In genomic region chr18:5456577-5457466, GRCh38 we compare ENCODE assay signal across 8 cellular contexts.
DNase-seq lines count a peak whose midpoint lies in the region; ATAC-seq and TF ChIP-seq lines count a peak whose summit lies in the region.

No MANE protein-coding gene starts in this region.

- TF ChIP-seq RAD21 in IMR-90 (IDR thresholded peaks at IDR 0.05; ENCODE audit: low read length), result peak; percentile 42

- no peaks in the 10 kb centered on the region for H3K36me3 ChIP-seq in IMR-90 (ENCODE audit: control insufficient read depth, insufficient read depth, low read length)

- H3K56ac ChIP-seq in IMR-90 (ENCODE audit: extremely low read depth, insufficient read depth, low read length), result no peak overlapping the region

- ATAC-seq in Right ventricle myocardium inferior (peak; percentile 86), IMR-90 (ENCODE audit: low read depth) (peak; percentile 89), HG03460 (IDR thresholded peaks at IDR 0.05; ENCODE audit: unreplicated experiment) (no peak), GM18873 (IDR thresholded peaks at IDR 0.05; ENCODE audit: low FRiP score, unreplicated experiment) (no peak)
- ATAC-seq in stimulated activated naive CD8-positive, alpha-beta T cell treated with anti-CD3 and anti-CD28 coated beads, Interleukin-15, Interleukin-2, amounts not matched to agents 100 U/mL and 50 U/mL, for 24 hours, result peak; percentile 32

- peak overlapping the region; percentile 83 for H2BK120ac ChIP-seq in IMR-90 (ENCODE audit: low read depth, low read length)

- H4K8ac ChIP-seq in IMR-90 (ENCODE audit: low read depth in 2 of 2, low read length in 2 of 2), result peak overlapping the region; percentile 86

- H3K14ac ChIP-seq in IMR-90 (replicated peaks; ENCODE audit: low read depth, low read length), result peak overlapping the region; percentile 83; the same call in 1 of the 2 replicates

- H3K4ac ChIP-seq in IMR-90 (ENCODE audit: low read depth, low read length), result peak overlapping the region; percentile 93

- peak overlapping the region; percentile 51 for H3K18ac ChIP-seq in IMR-90 (ENCODE audit: low read depth, low read length)

- POLR2A ChIA-PET in IMR-90 (lab: Charles Lee; ENCODE audit: unreplicated experiment), result no interaction called here

- peak overlapping the region; percentile 18; the same call in 1 of the 2 replicates for H3K23ac ChIP-seq in IMR-90 (ENCODE audit: low read depth, low read length)

- peaks cover 10 to 27% of the 10 kb centered on the region in 2 experiments; a peak in 3 of 4 replicates for H3K79me1 ChIP-seq in IMR-90 (ENCODE audit: low read depth in 1 of 2, low read length in 2 of 2)

- H3K9me3 ChIP-seq in IMR-90 (ENCODE audit: control insufficient read depth, insufficient read depth, low read length), result no peaks in the 10 kb centered on the region

- peak overlapping the region; percentile 74; the same call in 1 of the 3 replicates for H2BK15ac ChIP-seq in IMR-90 (ENCODE audit: low read depth, low read length)

- H2AK9ac ChIP-seq in IMR-90 (replicated peaks; ENCODE audit: low read depth, low read length, poor library complexity), result peak overlapping the region; percentile 89

- peak overlapping the region; percentile 15 for H3K9ac ChIP-seq in IMR-90 (ENCODE audit: low read depth, low read length)

- TF ChIP-seq CTCF in IMR-90 (conservative IDR thresholded peaks at IDR 0.05; ENCODE audit: low read depth, low read length) (peak; percentile 41), astrocyte of the cerebellum (IDR thresholded peaks at IDR 0.05; ENCODE audit: low read depth, low read length, missing control alignments) (peak; percentile 55)

- peak overlapping the region; percentile 87 for H2AFZ ChIP-seq in IMR-90 (replicated peaks; ENCODE audit: low read length, poor library complexity)

- peak overlapping the region; percentile 83 for H3K4me2 ChIP-seq in IMR-90 (ENCODE audit: low read depth, low read length)

- in situ Hi-C loops in IMR-90 (cut with MboI; ENCODE audit: low sequenced_read_pairs) (no loop called here), astrocyte of the cerebellum (cut with HindIII; ENCODE audit: low sequenced_read_pairs) (no loop called here)

- peak overlapping the region; percentile 86 for H2BK5ac ChIP-seq in IMR-90 (ENCODE audit: low read depth, low read length, poor library complexity, severe bottlenecking)

- DNase-seq in Right ventricle myocardium inferior (ENCODE audit: missing footprints), result no peak
- no peak for DNase-seq in cardiac septum (ENCODE audit: low spot score)
- peak; percentile 62 for DNase-seq in IMR-90
- DNase-seq in astrocyte of the cerebellum (ENCODE audit: low read depth), result no peak
- DNase-seq in inferior parietal cortex (ENCODE audit: extremely low spot score), result peak; percentile 36
- no peak for DNase-seq in stimulated activated naive CD8-positive, alpha-beta T cell treated with anti-CD3 and anti-CD28 coated beads, Interleukin-15, Interleukin-2, amounts not matched to agents 100 U/mL and 50 U/mL, for 24 hours

- no peak overlapping the region for H3K4me3 ChIP-seq in IMR-90 (ENCODE audit: insufficient read depth, low read depth, low read length)
- H3K4me3 ChIP-seq in astrocyte of the cerebellum (ENCODE audit: low read depth, low read length), result peak overlapping the region; percentile 4

- BruUV-seq in IMR-90 (replicated peaks; lab: Mats Ljungman, UMichigan), result no TSS peak

- WGBS in IMR-90 (ENCODE audit: extremely low coverage in 2 of 2, insufficient read length in 1 of 2), 2 experiments, result no CpG with 5 or more reads among the region's 15 CpGs

- peak overlapping the region; percentile 69 for H4K5ac ChIP-seq in IMR-90 (ENCODE audit: low read depth, low read length)

- H3K9me1 ChIP-seq in IMR-90 (ENCODE audit: insufficient read depth, low read length), result no peaks in the 10 kb centered on the region

- peak overlapping the region; percentile 51 for H2AK5ac ChIP-seq in IMR-90 (ENCODE audit: low read depth, low read length)

- no peaks in the 10 kb centered on the region for H4K20me1 ChIP-seq in IMR-90 (ENCODE audit: insufficient read depth, low read length)

- dilution Hi-C loops in IMR-90 (cut with HindIII; ENCODE audit: low sequenced_read_pairs, unreplicated experiment), result no loop called here

- CTCF ChIA-PET in IMR-90 (lab: Yijun Ruan, JAX), result no interaction called here

- H4K91ac ChIP-seq in IMR-90 (ENCODE audit: insufficient read depth, low read depth, low read length), result peak overlapping the region; percentile 78

- intact Hi-C loops in Right ventricle myocardium inferior (cut with DNase I), result no loop called here
- intact Hi-C loops in cardiac septum (cut with DNase I), result no loop called here
- intact Hi-C loops in IMR-90 (cut with micrococcal nuclease), result loop anchor here (1.0 kb wide), 1 partner anchor 89 kb away; no protein-coding TSS in a partner anchor

- no peaks in the 10 kb centered on the region for H3K27me3 ChIP-seq in IMR-90 (ENCODE audit: control insufficient read depth, insufficient read depth, low read length)

- peak overlapping the region; percentile 89; the same call in 1 of the 2 replicates for H2BK20ac ChIP-seq in IMR-90 (ENCODE audit: low read depth, low read length)

- H3K27ac ChIP-seq in IMR-90 (ENCODE audit: insufficient read depth, low read length), result peak overlapping the region; percentile 46

- H3K4me1 ChIP-seq in IMR-90 (ENCODE audit: control insufficient read depth, insufficient read depth, low read length), result peaks cover 3% of the 10 kb centered on the region

- TF ChIP-seq POLR2A in IMR-90 (IDR thresholded peaks at IDR 0.05; ENCODE audit: low read depth, low read length), result no peak

TF ChIP-seq in IMR-90, 13 proteins besides CTCF, POLR2A, EP300 and RAD21:
- TF ChIP-seq RCOR1 (IDR thresholded peaks at IDR 0.05; ENCODE audit: insufficient replicate concordance, low read length), result no peak
- TF ChIP-seq, protein P1, sequence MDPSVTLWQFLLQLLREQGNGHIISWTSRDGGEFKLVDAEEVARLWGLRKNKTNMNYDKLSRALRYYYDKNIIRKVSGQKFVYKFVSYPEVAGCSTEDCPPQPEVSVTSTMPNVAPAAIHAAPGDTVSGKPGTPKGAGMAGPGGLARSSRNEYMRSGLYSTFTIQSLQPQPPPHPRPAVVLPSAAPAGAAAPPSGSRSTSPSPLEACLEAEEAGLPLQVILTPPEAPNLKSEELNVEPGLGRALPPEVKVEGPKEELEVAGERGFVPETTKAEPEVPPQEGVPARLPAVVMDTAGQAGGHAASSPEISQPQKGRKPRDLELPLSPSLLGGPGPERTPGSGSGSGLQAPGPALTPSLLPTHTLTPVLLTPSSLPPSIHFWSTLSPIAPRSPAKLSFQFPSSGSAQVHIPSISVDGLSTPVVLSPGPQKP (IDR thresholded peaks at IDR 0.05; ENCODE audit: borderline replicate concordance, low read depth, low read length), result no peak
- no peak for TF ChIP-seq RFX5 (IDR thresholded peaks at IDR 0.05; ENCODE audit: low read depth, low read length)
- TF ChIP-seq FOS (IDR thresholded peaks at IDR 0.05; ENCODE audit: low read depth, low read length), result no peak
- no peak for TF ChIP-seq MAFK (IDR thresholded peaks at IDR 0.05; ENCODE audit: low read depth, low read length)
- TF ChIP-seq USF2 (IDR thresholded peaks at IDR 0.05; ENCODE audit: low read depth, low read length), result no peak
- TF ChIP-seq BHLHE40 (IDR thresholded peaks at IDR 0.05; ENCODE audit: low read depth, low read length), result no peak
- TF ChIP-seq MXI1 (IDR thresholded peaks at IDR 0.05; ENCODE audit: borderline replicate concordance, low read depth, low read length), result no peak
- no peak for TF ChIP-seq CHD1 (IDR thresholded peaks at IDR 0.05; ENCODE audit: low read depth, low read length)
- no peak for TF ChIP-seq NFE2L2 (IDR thresholded peaks at IDR 0.05; ENCODE audit: low read depth, low read length)
- no peak for TF ChIP-seq MAZ (IDR thresholded peaks at IDR 0.05; ENCODE audit: borderline replicate concordance, low read depth, low read length)
- no peak for TF ChIP-seq SMC3 (IDR thresholded peaks at IDR 0.05; ENCODE audit: low read depth, low read length)
- no peak for TF ChIP-seq CEBPB (IDR thresholded peaks at IDR 0.05; ENCODE audit: low read depth, low read length)

Comparison
In these comparisons a context has a peak if more than half of its experiments do, and no peak if none do; other contexts are left out.
1. ATAC-seq: peak in Right ventricle myocardium inferior (single experiment), IMR-90 (single experiment) and stimulated activated naive CD8-positive, alpha-beta T cell treated with anti-CD3 and anti-CD28 coated beads, Interleukin-15, Interleukin-2, amounts not matched to agents 100 U/mL and 50 U/mL, for 24 hours (single experiment); none in HG03460 (single experiment) and GM18873 (single experiment).
2. DNase-seq: peak in IMR-90 (single experiment) and inferior parietal cortex (single experiment); none in Right ventricle myocardium inferior (single experiment), cardiac septum (single experiment), astrocyte of the cerebellum (single experiment) and stimulated activated naive CD8-positive, alpha-beta T cell treated with anti-CD3 and anti-CD28 coated beads, Interleukin-15, Interleukin-2, amounts not matched to agents 100 U/mL and 50 U/mL, for 24 hours (single experiment).